10 cellular contexts compared by ENCODE assay signal in the genomic region with DNA sequence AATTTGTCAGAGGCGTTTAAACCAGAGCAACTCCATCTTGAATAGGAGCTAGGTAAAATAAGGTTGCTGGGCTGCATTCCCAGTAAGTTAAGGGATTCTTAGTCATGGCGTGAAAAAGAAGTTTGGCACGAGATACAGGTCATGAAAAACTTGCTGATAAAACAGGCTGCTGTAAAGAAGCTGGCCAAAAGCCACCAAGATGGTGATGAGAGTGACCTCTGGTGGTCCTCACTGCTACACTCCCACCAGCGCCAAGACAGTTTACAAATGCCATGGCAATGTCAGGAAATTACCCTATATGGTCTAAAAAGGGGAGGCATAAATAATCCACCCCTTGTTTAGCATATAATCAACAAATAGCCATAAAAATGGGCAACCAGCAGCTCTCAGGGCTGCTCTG. TPM values are rescaled to one million over a fixed set of nuclear protein-coding genes. Genes with fewer than 3 reads are reported as not detected.
DNase-seq lines count a peak whose midpoint lies in the region; ATAC-seq and TF ChIP-seq lines count a peak whose summit lies in the region.
"Not testable (repeated sequence)": the region's sequence is repeated elsewhere in the genome, so short reads cannot be mapped to it uniquely, and the experiment has no call there.
"Had no signal": no experiment of that assay in that cellular context is flagged by ENCODE, and none has a peak within 500 bp of the region (broad histone marks: within the 10 kb centered on the region; RNA-seq: fewer than 3 reads in every experiment).

No MANE protein-coding gene starts in this region.

- H3K14ac ChIP-seq in mesenchymal stem cell (ENCODE audit: low read length in 2 of 2) = not testable (repeated sequence)

- H3K27me3 ChIP-seq in colonic mucosa; mesenchymal stem cell (ENCODE audit: control insufficient read depth in 1 of 2, insufficient read depth in 1 of 2, low read length in 2 of 2): not testable (repeated sequence)

- H2BK12ac ChIP-seq in mesenchymal stem cell (ENCODE audit: low read length in 2 of 2) = not testable (repeated sequence)

- 87% methylated on average over 3 of the region's 4 CpGs for WGBS in mesenchymal stem cell

- H2AFZ ChIP-seq in mesenchymal stem cell (ENCODE audit: low read depth, low read length) = not testable (repeated sequence)

- not testable (repeated sequence) for H3K4me2 ChIP-seq in mesenchymal stem cell (ENCODE audit: low read length, poor library complexity, severe bottlenecking)

- H3K4me3 Mint-ChIP-seq in WTC11; glutamatergic neuron (ENCODE audit: unreplicated experiment): not testable (repeated sequence)

- H3K4ac ChIP-seq in mesenchymal stem cell (ENCODE audit: low read depth in 1 of 2, low read length in 2 of 2) = not testable (repeated sequence)

- H2BK5ac ChIP-seq in mesenchymal stem cell (ENCODE audit: low read depth, low read length, poor library complexity, severe bottlenecking) = not testable (repeated sequence)

- CTCF ChIA-PET in WTC11 (lab: Charles Lee) = interaction anchor here (0.6 to 1.7 kb wide), 5 partner anchors 9 to 220 kb away, joined by 3 to 8 read pairs (median 3); no protein-coding TSS in a partner anchor

- peak; percentile 54 for DNase-seq in H4 (ENCODE audit: low spot score)
- DNase-seq in NCI-H226 = peak; percentile 68
- peak; percentile 39 for DNase-seq in WTC11 (ENCODE audit: low spot score)
- peak; percentile 43 for DNase-seq in colonic mucosa
- peak; percentile 27 for DNase-seq in glutamatergic neuron
- DNase-seq in mesenchymal stem cell = peak; percentile 3
- peak; percentile 24 for DNase-seq in pulmonary artery endothelial cell (ENCODE audit: low read depth, low spot score)

- not testable (repeated sequence) for H3K9me3 ChIP-seq in colonic mucosa; mesenchymal stem cell (ENCODE audit: control insufficient read depth, low read length)

- peak; percentile 40 for TF ChIP-seq CTCF in 22Rv1 (IDR thresholded peaks at IDR 0.05)
- TF ChIP-seq CTCF in WTC11 (IDR thresholded peaks at IDR 0.05); colonic mucosa (IDR thresholded peaks at IDR 0.05); glutamatergic neuron (IDR thresholded peaks at IDR 0.05; ENCODE audit: partially characterized antibody, unreplicated experiment): not testable (repeated sequence)

- H4K8ac ChIP-seq in mesenchymal stem cell (ENCODE audit: low read length) = not testable (repeated sequence)

- H3K4me1 Mint-ChIP-seq in WTC11 = peaks cover 24% of the 10 kb centered on the region
- H3K4me1 Mint-ChIP-seq in glutamatergic neuron (ENCODE audit: low read depth, unreplicated experiment) = not testable (repeated sequence)

- H3K4me3 ChIP-seq in colonic mucosa; mesenchymal stem cell (ENCODE audit: insufficient read depth in 1 of 2, low read depth in 1 of 2, low read length in 2 of 2): not testable (repeated sequence)

- H3K36me3 ChIP-seq in colonic mucosa = not testable (repeated sequence)
- H3K36me3 ChIP-seq in mesenchymal stem cell (ENCODE audit: control insufficient read depth in 1 of 2, insufficient read depth in 2 of 2, low read depth in 1 of 2, low read length in 2 of 2) = peaks cover 0 to 11% of the 10 kb centered on the region in 2 experiments

- not testable (repeated sequence) for H3K27ac ChIP-seq in 22Rv1; colonic mucosa; mesenchymal stem cell (ENCODE audit: low read length, poor library complexity, severe bottlenecking)

- H3K18ac ChIP-seq in mesenchymal stem cell (ENCODE audit: low read depth in 1 of 2, low read length in 2 of 2) = not testable (repeated sequence)

- not testable (repeated sequence) for H3K27ac Mint-ChIP-seq in WTC11; glutamatergic neuron (ENCODE audit: unreplicated experiment)

- H3K4me1 ChIP-seq in colonic mucosa; mesenchymal stem cell (ENCODE audit: control insufficient read depth, insufficient read depth, low read depth, low read length): not testable (repeated sequence)

- H3K27me3 Mint-ChIP-seq in WTC11 (ENCODE audit: low read depth); glutamatergic neuron (ENCODE audit: unreplicated experiment): not testable (repeated sequence)

- not testable (repeated sequence) for H3K23ac ChIP-seq in mesenchymal stem cell (ENCODE audit: low read length in 2 of 2)

- H3K79me1 ChIP-seq in mesenchymal stem cell (replicated peaks; ENCODE audit: low read length, poor library complexity, severe bottlenecking) = peaks cover 34% of the 10 kb centered on the region

- not testable (repeated sequence) for H3K9ac ChIP-seq in colonic mucosa (ENCODE audit: low read depth in 2 of 2, low read length in 2 of 2); mesenchymal stem cell (ENCODE audit: low read length)

- H4K91ac ChIP-seq in mesenchymal stem cell (ENCODE audit: low read length) = not testable (repeated sequence)

- POLR2A ChIA-PET in WTC11 (lab: Charles Lee) = not testable (repeated sequence)

- H2BK15ac ChIP-seq in mesenchymal stem cell (ENCODE audit: low read depth, poor library complexity, severe bottlenecking) = not testable (repeated sequence)

- peaks cover 10% of the 10 kb centered on the region for H3K9me3 Mint-ChIP-seq in WTC11
- H3K9me3 Mint-ChIP-seq in glutamatergic neuron (ENCODE audit: unreplicated experiment) = not testable (repeated sequence)

- H2AK5ac ChIP-seq in mesenchymal stem cell (ENCODE audit: low read length, severe bottlenecking) = not testable (repeated sequence)

- peak; percentile 79 for ATAC-seq in WTC11

- intact Hi-C loops in colonic mucosa (cut with DNase I) = not testable (repeated sequence)

- H2BK120ac ChIP-seq in mesenchymal stem cell (ENCODE audit: low read depth, low read length) = not testable (repeated sequence)

- H3K36me3 Mint-ChIP-seq in WTC11 = peaks cover 20% of the 10 kb centered on the region
- not testable (repeated sequence) for H3K36me3 Mint-ChIP-seq in glutamatergic neuron (ENCODE audit: unreplicated experiment)

RNA-seq across cellular contexts. Expression of gene SYNJ2BP, which starts 13.6 kb away (rescaled TPM):
- total RNA-seq in H4 (2014; rRNA removed; shearing (Covaris generic)) = 18.5 and 22.5 TPM in 2 replicates
- 24.1 to 27.9 TPM (median 27.9 TPM) in 3 replicates for total RNA-seq in WTC11 (2021)
- total RNA-seq in colonic mucosa = 10 to 100 TPM; 50.6 to 55.4 TPM
- total RNA-seq in glutamatergic neuron (ENCODE audit: unreplicated experiment) = 17.4 TPM
- 21.1 TPM for polyA plus RNA-seq in mesenchymal stem cell (2013, experiment 1 of 2)
- 20.2 TPM for polyA plus RNA-seq in mesenchymal stem cell (2013, experiment 2 of 2)
- 18.8 and 23.4 TPM in 2 replicates for total RNA-seq in pulmonary artery endothelial cell

RNA-seq across cellular contexts. Expression of gene COX16, which starts 43.9 kb away (rescaled TPM):
- total RNA-seq in H4 (2014; rRNA removed; shearing (Covaris generic)) = 73.6 and 82.1 TPM in 2 replicates
- total RNA-seq in WTC11 (2021) (48.7 to 59.5 TPM (median 58.0 TPM) in 3 replicates), colonic mucosa (10 to 100 TPM; 43.9 to 58.2 TPM), glutamatergic neuron (ENCODE audit: unreplicated experiment) (44.0 TPM), pulmonary artery endothelial cell (41.0 and 42.2 TPM in 2 replicates)
- polyA plus RNA-seq in mesenchymal stem cell (2013, experiment 1 of 2) = 73.9 TPM
- polyA plus RNA-seq in mesenchymal stem cell (2013, experiment 2 of 2) = 80.3 TPM

RNA-seq across cellular contexts. Expression of gene ADAM21, which starts 48.6 kb away (rescaled TPM):
- total RNA-seq in H4 (2014; rRNA removed; shearing (Covaris generic)) = 0.64 and 0.88 TPM in 2 replicates
- not detected in 3 replicates for total RNA-seq in WTC11 (2021)
- total RNA-seq in colonic mucosa = not detected
- not detected for total RNA-seq in glutamatergic neuron (ENCODE audit: unreplicated experiment)
- polyA plus RNA-seq in mesenchymal stem cell (2013, experiment 1 of 2) = 0.07 TPM
- 0.12 TPM for polyA plus RNA-seq in mesenchymal stem cell (2013, experiment 2 of 2)
- 0.28 and 0.40 TPM in 2 replicates for total RNA-seq in pulmonary artery endothelial cell
- total RNA-seq: activated CD4-positive, alpha-beta T cell treated with anti-CD3 and anti-CD28 coated beads, Interleukin-2, amount 10 ng/mL, durations not matched to agents 7 days and 5 days; left lobe of liver had no signal

Comparison
In these comparisons a context has a peak if more than half of its experiments do, and no peak if none do; other contexts are left out.
1. DNase-seq: peak in every context shown above with its lines; median percentile 68 in NCI-H226; 54 in H4; 43 in colonic mucosa; 39 in WTC11; 27 in glutamatergic neuron; 24 in pulmonary artery endothelial cell; 3 in mesenchymal stem cell.